In the genomic region with DNA sequence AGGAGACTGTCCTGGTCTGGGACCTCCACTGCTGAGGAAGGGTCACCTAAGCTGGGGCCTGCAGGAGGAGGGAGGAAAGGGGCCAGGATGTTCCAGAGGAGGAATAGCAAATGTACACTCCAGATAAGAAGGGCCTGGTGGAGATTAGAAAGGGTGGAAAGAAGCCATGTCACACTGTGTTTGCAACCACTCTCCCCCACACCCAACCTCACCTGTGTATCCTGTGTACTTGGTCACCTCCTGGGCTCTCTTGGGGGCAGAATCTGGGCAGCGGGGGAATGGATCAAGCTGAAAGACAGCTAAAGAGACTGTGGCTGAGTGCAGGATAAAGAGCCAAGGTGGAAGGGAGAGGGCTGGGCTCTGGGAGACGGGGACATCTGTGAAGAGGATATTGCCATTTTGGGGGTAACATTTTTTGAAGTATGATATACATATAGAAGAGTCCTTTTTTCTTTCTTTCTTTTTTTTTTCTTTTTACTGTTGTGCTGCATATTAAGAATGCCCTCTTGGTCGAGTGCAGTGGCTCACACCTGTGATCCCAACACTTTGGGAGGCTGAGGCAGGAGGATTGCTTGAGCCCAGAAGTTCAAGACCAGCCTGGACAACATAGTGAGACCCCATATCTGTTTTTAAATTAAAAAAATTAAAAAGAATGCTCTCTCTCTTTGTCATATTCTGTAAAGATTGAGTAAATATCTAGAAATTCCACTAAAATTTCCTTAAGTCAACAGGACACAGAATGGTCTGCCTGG, we compare ENCODE assay signal across 12 cellular contexts. TPM values are rescaled to one million over a fixed set of nuclear protein-coding genes. Genes with fewer than 3 reads are reported as not detected.
A peak's percentile ranks its signal among the peaks of the same experiment; 100 is the strongest.
DNase-seq lines count a peak whose midpoint lies in the region; ATAC-seq and TF ChIP-seq lines count a peak whose summit lies in the region.
"Had no signal": no experiment of that assay in that cellular context is flagged by ENCODE, and none has a peak within 500 bp of the region (broad histone marks: within the 10 kb centered on the region; RNA-seq: fewer than 3 reads in every experiment).

No MANE protein-coding gene starts in this region.

- H3K27me3 Mint-ChIP-seq in naive B cell, result no peaks in the 10 kb centered on the region

- peaks cover 14 to 30% (median 29%) of the 10 kb centered on the region in 3 donors for H3K4me1 Mint-ChIP-seq in naive B cell

- peak overlapping the region in 1 of 8 donors; percentile 74 for H3K4me3 Mint-ChIP-seq in naive B cell

- no peaks in the 10 kb centered on the region for H3K27me3 ChIP-seq in heart right ventricle
- H3K27me3 ChIP-seq in vagina, result no peaks in the 10 kb centered on the region
- no peaks in the 10 kb centered on the region for H3K27me3 ChIP-seq in spleen (replicated peaks in 1 of 7)
- H3K27me3 ChIP-seq: SJSA1 had no signal

- H3K4me3 ChIP-seq in heart right ventricle (no peak overlapping the region), vagina (no peak overlapping the region), spleen (no peak overlapping the region)
- H3K4me3 ChIP-seq: GM12878, SJSA1 had no signal

- WGBS in heart right ventricle, 2 donors, result 89 to 95% methylated on average over 3 of the region's 3 CpGs
- 86 to 95% (median 90%) methylated on average over 3 of the region's 3 CpGs for WGBS in spleen, 5 donors

- DNase-seq in heart right ventricle (no peak), left ventricle myocardium superior (no peak), naive B cell (no peak), vagina (ENCODE audit: extremely low spot score in 2 of 2) (no peak), spleen (no peak), DMS79 (lab: John Stamatoyannopoulos, UW) (no peak)
- no peak for DNase-seq in stimulated activated CD4-positive, alpha-beta T cell treated with anti-CD3 and anti-CD28 coated beads, Interleukin-4, amount 100 ng/mL, for 1 hour
- DNase-seq: activated CD4-positive, alpha-beta T cell treated with anti-CD3 and anti-CD28 coated beads, Interleukin-2, amount 50 U/mL, for 1 hour; aorta had no signal

- TF ChIP-seq CTCF in heart right ventricle (IDR thresholded peaks at IDR 0.05), result no peak
- no peak for TF ChIP-seq CTCF in vagina (IDR thresholded peaks at IDR 0.05)
- TF ChIP-seq CTCF in spleen (IDR thresholded peaks at IDR 0.05 in 8 of 11, conservative IDR thresholded peaks at IDR 0.05 in 3 of 11), result no peak

- intact Hi-C loops in heart right ventricle (cut with DNase I), result loop anchor here in 8 of 10 donors (1.0 to 5.0 kb wide), 4 partner anchors 115 to 131 kb away; a partner anchor contains a TSS
- intact Hi-C loops in left ventricle myocardium superior (cut with micrococcal nuclease), result no loop called here
- intact Hi-C loops in vagina (cut with DNase I), result loop anchor here (1.0 kb wide), 1 partner anchor 130 kb away; no protein-coding TSS in a partner anchor
- intact Hi-C loops in spleen (cut with DNase I; ENCODE audit: low total_unique reads), result loop anchor here (2.0 kb wide), 1 partner anchor 129 kb away; no protein-coding TSS in a partner anchor

- TF ChIP-seq POLR2A in vagina (IDR thresholded peaks at IDR 0.05) (no peak), spleen (IDR thresholded peaks at IDR 0.05) (no peak)

- ATAC-seq in heart right ventricle (no peak), left ventricle myocardium superior (no peak), naive B cell (ENCODE audit: low read depth in 2 of 2) (no peak)
- ATAC-seq: GM12878 had no signal

- no peaks in the 10 kb centered on the region for H3K36me3 Mint-ChIP-seq in naive B cell

- H3K27ac Mint-ChIP-seq in naive B cell, result peak overlapping the region in 4 of 6 donors; percentile 21 to 82 (median 48)

- peaks cover 15 to 37% (median 34%) of the 10 kb centered on the region in 9 donors for H3K4me1 ChIP-seq in heart right ventricle
- peaks cover 34% of the 10 kb centered on the region for H3K4me1 ChIP-seq in vagina
- peaks cover 21 to 41% (median 33%) of the 10 kb centered on the region in 6 donors for H3K4me1 ChIP-seq in spleen

- H3K27ac ChIP-seq in heart right ventricle (peak overlapping the region; percentile 47 to 97 (median 83)), cingulate gyrus (ENCODE audit: low read depth, low read length) (peak overlapping the region; percentile 99), vagina (peak overlapping the region; percentile 99), spleen (peak overlapping the region in 4 of 8 donors; percentile 60 to 99 (median 97))
- H3K27ac ChIP-seq: SJSA1 had no signal

- H3K36me3 ChIP-seq in heart right ventricle (no peaks in the 10 kb centered on the region), vagina (no peaks in the 10 kb centered on the region), spleen (no peaks in the 10 kb centered on the region)
- H3K36me3 ChIP-seq: SJSA1 had no signal

- H3K9me3 Mint-ChIP-seq in naive B cell, result no peaks in the 10 kb centered on the region

- no peaks in the 10 kb centered on the region for H3K9me3 ChIP-seq in heart right ventricle
- no peaks in the 10 kb centered on the region for H3K9me3 ChIP-seq in vagina
- no peaks in the 10 kb centered on the region for H3K9me3 ChIP-seq in spleen
- H3K9me3 ChIP-seq: SJSA1 had no signal

RNA-seq across cellular contexts. Expression of a gene that starts 3.4 kb away (rescaled TPM):
- total RNA-seq in heart right ventricle, result under 1 TPM in 1 of 10 donors, not detected in 9; 0.72 TPM
- under 1 TPM; 0.06 to 0.51 TPM for polyA plus RNA-seq in heart right ventricle
- not detected for total RNA-seq in left ventricle myocardium superior
- polyA plus RNA-seq in naive B cell (ENCODE audit: low read depth in 6 of 6), result not detected
- not detected for total RNA-seq in vagina
- total RNA-seq in spleen, result under 1 TPM in 1 of 7 donors, not detected in 6; 0.94 TPM
- polyA plus RNA-seq in spleen, result under 1 TPM in 1 of 3 donors, not detected in 2; 0.20 TPM
- total RNA-seq: aorta, SJSA1 had no signal

RNA-seq across cellular contexts. Expression of a gene that starts 11.7 kb away (rescaled TPM):
- total RNA-seq in heart right ventricle (10 to 100 TPM in 1 of 10 donors, 1 to 10 TPM in 8, under 1 TPM in 1; 0.83 to 30.4 (median 5.9) TPM), left ventricle myocardium superior (6.1 TPM), vagina (165 TPM), spleen (10 to 100 TPM; 31.1 to 62.6 (median 47.1) TPM)
- polyA plus RNA-seq in heart right ventricle (10 to 100 TPM in 1 of 2 donors, 1 to 10 TPM in 1; 8.8 to 17.1 TPM), naive B cell (ENCODE audit: low read depth in 6 of 6) (100 to 1,000 TPM; 114 to 414 (median 282) TPM), spleen (100 to 1,000 TPM in 2 of 3 donors, 10 to 100 TPM in 1; 74.6 to 196 (median 115) TPM)
